Comparison of ENCODE assay signal across 9 cellular contexts in the genomic region with DNA sequence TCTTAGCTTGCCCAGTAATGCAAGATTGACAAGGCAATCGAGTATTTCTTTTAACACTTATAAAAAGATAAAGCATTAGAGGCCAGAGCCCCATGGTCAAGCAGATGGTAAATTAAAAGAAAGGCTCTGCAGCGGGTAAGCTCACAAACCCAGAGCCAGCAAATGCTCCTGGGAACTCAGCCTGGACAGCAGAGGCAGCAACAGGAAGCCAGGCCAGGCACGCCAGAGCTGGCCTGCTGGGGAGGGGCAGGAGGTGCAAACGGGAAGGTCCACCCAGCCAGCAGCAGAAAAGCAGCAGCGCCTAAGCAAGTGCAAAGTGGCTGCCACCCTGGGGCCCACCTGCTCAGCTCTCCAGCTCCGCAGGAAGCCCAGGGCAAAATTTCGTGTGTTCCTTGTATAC.
DNase-seq lines count a peak whose midpoint lies in the region; ATAC-seq lines count a peak whose summit lies in the region.
"Had no signal": no experiment of that assay in that cellular context is flagged by ENCODE, and none has a peak within 500 bp of the region (broad histone marks: within the 10 kb centered on the region; RNA-seq: fewer than 3 reads in every experiment).

No MANE protein-coding gene starts in this region.

- DNase-seq in A172 (ENCODE audit: low spot score) (peak; percentile 14), KBM-7 (peak; percentile 31), left lobe of liver (ENCODE audit: low spot score) (no peak), HK-2 (ENCODE audit: unreplicated experiment) (no peak), HuH-7.5 (ENCODE audit: low spot score) (no peak), D341Med (ENCODE audit: low spot score) (no peak)
- DNase-seq in activated CD4-positive, alpha-beta T cell treated with anti-CD3 and anti-CD28 coated beads for 1 hour = no peak
- DNase-seq: activated naive CD8-positive, alpha-beta T cell treated with anti-CD3 and anti-CD28 coated beads, Interleukin-2, amount 10 ng/mL, durations not matched to agents 7 days and 5 days had no signal

- H3K27ac ChIP-seq in cingulate gyrus (ENCODE audit: low read depth, low read length) = peak overlapping the region; percentile 24

- in situ Hi-C loops in KBM-7 (cut with MboI; ENCODE audit: low pct_unique_long_range_greater_than_20kb, low sequenced_read_pairs) = no loop called here

- ATAC-seq in left lobe of liver = peak; percentile 46

Comparison
In these comparisons a context has a peak if more than half of its experiments do, and no peak if none do; other contexts are left out.
1. DNase-seq: peak in A172 (single experiment) and KBM-7 (single experiment); none in left lobe of liver (single experiment), activated CD4-positive, alpha-beta T cell treated with anti-CD3 and anti-CD28 coated beads for 1 hour (single experiment), HK-2 (single experiment), HuH-7.5 (single experiment) and D341Med (single experiment).